21 cellular contexts compared by ENCODE assay signal in the genomic region with DNA sequence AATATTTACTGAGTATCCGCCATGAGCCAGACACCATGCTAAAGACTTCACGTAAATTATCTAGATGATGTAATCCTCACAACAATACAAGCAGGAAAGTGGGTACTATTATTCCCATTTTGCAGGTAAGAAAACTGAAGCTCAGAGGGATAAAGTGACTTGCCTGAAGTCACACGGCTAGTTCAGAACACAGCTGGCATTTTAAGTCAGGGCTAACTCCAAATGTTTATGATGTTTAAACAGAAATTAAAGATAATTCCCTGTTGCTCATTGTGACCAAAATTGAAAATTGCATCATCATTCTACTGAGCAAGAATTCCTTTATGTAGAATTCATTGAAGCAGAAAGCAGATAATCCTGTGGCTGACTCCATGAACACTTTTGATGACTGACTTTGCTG.
DNase-seq lines count a peak whose midpoint lies in the region; ATAC-seq, FAIRE-seq and TF ChIP-seq lines count a peak whose summit lies in the region.
"Had no signal": no experiment of that assay in that cellular context is flagged by ENCODE, and none has a peak within 500 bp of the region (broad histone marks: within the 10 kb centered on the region; RNA-seq: fewer than 3 reads in every experiment).

No MANE protein-coding gene starts in this region.

- H3K4me1 ChIP-seq in HepG2 (ENCODE audit: insufficient read depth, low read length) (no peaks in the 10 kb centered on the region), right lobe of liver (no peaks in the 10 kb centered on the region), Panc1 (ENCODE audit: control insufficient read depth, insufficient read depth, low read length) (no peaks in the 10 kb centered on the region; the same call in 1 of the 2 replicates), fibroblast of lung (ENCODE audit: control insufficient read depth, extremely low read depth, insufficient read depth, low read length) (peaks cover 4% of the 10 kb centered on the region)
- H3K4me1 ChIP-seq: left lung, tibial nerve had no signal

- no peak for TF ChIP-seq CTCF in HepG2 (CRISPR knock-in tag; IDR thresholded peaks at IDR 0.05)
- no peak for TF ChIP-seq CTCF in right lobe of liver (IDR thresholded peaks at IDR 0.05)
- no peak for TF ChIP-seq CTCF in Panc1 (IDR thresholded peaks at IDR 0.05)
- TF ChIP-seq CTCF in fibroblast of lung (conservative IDR thresholded peaks at IDR 0.05 in 1 of 2, IDR thresholded peaks at IDR 0.05 in 1 of 2; ENCODE audit: low read depth in 1 of 2, low read length in 2 of 2), result no peak

- no peaks in the 10 kb centered on the region for H3K27me3 ChIP-seq in HepG2 (ENCODE audit: control insufficient read depth in 1 of 2, insufficient read depth in 2 of 2, low read length in 2 of 2)
- H3K27me3 ChIP-seq in right lobe of liver, result no peaks in the 10 kb centered on the region
- H3K27me3 ChIP-seq in Panc1 (ENCODE audit: control insufficient read depth, insufficient read depth, low read length), result no peaks in the 10 kb centered on the region
- no peaks in the 10 kb centered on the region for H3K27me3 ChIP-seq in fibroblast of lung (ENCODE audit: control insufficient read depth, insufficient read depth, low read length)
- H3K27me3 ChIP-seq: left lung, tibial nerve had no signal

- no peaks in the 10 kb centered on the region for H3K9me3 ChIP-seq in HepG2 (ENCODE audit: low read length)
- no peaks in the 10 kb centered on the region for H3K9me3 ChIP-seq in right lobe of liver
- no peaks in the 10 kb centered on the region for H3K9me3 ChIP-seq in Panc1 (ENCODE audit: control insufficient read depth, insufficient read depth, low read depth, low read length)
- H3K9me3 ChIP-seq in fibroblast of lung (ENCODE audit: control insufficient read depth, insufficient read depth, low read depth, low read length), result no peaks in the 10 kb centered on the region
- H3K9me3 ChIP-seq: A549, left lung, tibial nerve had no signal

- no peaks in the 10 kb centered on the region for H3K79me2 ChIP-seq in HepG2 (ENCODE audit: insufficient read depth, low read length)
- H3K79me2 ChIP-seq in fibroblast of lung (ENCODE audit: control insufficient read depth, insufficient read depth, low read length), result no peaks in the 10 kb centered on the region

- TF ChIP-seq EP300 in HepG2 (IDR thresholded peaks at IDR 0.05; ENCODE audit: low read depth in 2 of 2, low read length in 2 of 2) (no peak), HepG2 (CRISPR knock-in tag; IDR thresholded peaks at IDR 0.05; ENCODE audit: borderline replicate concordance) (no peak)

- TF ChIP-seq POLR2A in HepG2 (IDR thresholded peaks at IDR 0.05; ENCODE audit: insufficient read depth in 1 of 2, low read depth in 2 of 2, low read length in 2 of 2) (no peak), right lobe of liver (IDR thresholded peaks at IDR 0.05) (no peak)

- H3K4me3 ChIP-seq in HepG2 (replicated peaks in 1 of 3; ENCODE audit: insufficient read depth in 1 of 3, low read depth in 2 of 3, low read length in 3 of 3) (no peak overlapping the region), right lobe of liver (no peak overlapping the region), Panc1 (ENCODE audit: low read depth in 2 of 2, low read length in 2 of 2) (no peak overlapping the region), fibroblast of lung (replicated peaks in 1 of 4; ENCODE audit: control extremely low read depth in 1 of 4, insufficient read depth in 1 of 4, low read depth in 3 of 4, low read length in 4 of 4) (no peak overlapping the region)
- H3K4me3 ChIP-seq: A549, left lung, SK-N-MC, skin epidermis, tibial nerve had no signal

- H3K27ac ChIP-seq in HepG2 (ENCODE audit: extremely low read length, insufficient read depth, low read length) (no peak overlapping the region), right lobe of liver (no peak overlapping the region), Panc1 (ENCODE audit: low read length) (peak overlapping the region; percentile 64; the same call in 1 of the 2 replicates), fibroblast of lung (ENCODE audit: insufficient read depth, low read length) (no peak overlapping the region), substantia nigra (ENCODE audit: low read depth, low read length, poor library complexity, severe bottlenecking) (no peak overlapping the region)
- H3K27ac ChIP-seq: left lung, SK-N-MC, skin epidermis, tibial nerve had no signal

- 4% methylated on average over 3 of the region's 3 CpGs for WGBS in HepG2 (ENCODE audit: low lambda C conversion rate)
- WGBS in right lobe of liver (ENCODE audit: insufficient coverage, low coverage, low lambda C conversion rate, missing lambda C conversion rate), result 63% methylated on average over 3 of the region's 3 CpGs

- no peak for ATAC-seq in HepG2
- no peak for ATAC-seq in right lobe of liver
- ATAC-seq in Panc1, result no peak
- ATAC-seq: A549; activated T-cell treated with anti-CD3 and anti-CD28 coated beads, Interleukin-2, amount 50 U/mL, for 72 hours; left lung had no signal

- no TSS peak for BruUV-seq in HepG2 (replicated peaks; lab: Mats Ljungman, UMichigan)
- no TSS peak for BruUV-seq in Panc1 (replicated peaks; lab: Mats Ljungman, UMichigan)

- no peak overlapping the region for H2AFZ ChIP-seq in HepG2 (ENCODE audit: low read length)
- no peak overlapping the region for H2AFZ ChIP-seq in fibroblast of lung (ENCODE audit: low read length)

- in situ Hi-C loops in HepG2 (cut with HindIII; ENCODE audit: extremely low pct_ligation_motif_present, low pct_unique_long_range_greater_than_20kb), result no loop called here
- in situ Hi-C loops in Panc1 (cut with HindIII; ENCODE audit: low pct_unique_long_range_greater_than_20kb, low sequenced_read_pairs), result no loop called here

- FAIRE-seq in HepG2 (lab: Jason Lieb, UNC), result no peak
- FAIRE-seq: A549, HTR-8/SVneo, TTC549 had no signal

- H3K9ac ChIP-seq in HepG2 (ENCODE audit: insufficient read depth, low read depth, low read length), result no peak overlapping the region
- H3K9ac ChIP-seq in fibroblast of lung (ENCODE audit: insufficient read depth, low read length), result no peak overlapping the region

- POLR2A ChIA-PET in HepG2 (lab: Yijun Ruan, JAX) (no interaction called here), Panc1 (lab: Charles Lee) (no interaction called here)

- no peaks in the 10 kb centered on the region for H4K20me1 ChIP-seq in HepG2 (ENCODE audit: insufficient read depth, low read length)
- H4K20me1 ChIP-seq in fibroblast of lung (ENCODE audit: control insufficient read depth, extremely low read depth, insufficient read depth, low read length), result no peaks in the 10 kb centered on the region

- intact Hi-C loops in HepG2 (cut with micrococcal nuclease; ENCODE audit: unreplicated experiment), result no loop called here
- intact Hi-C loops in right lobe of liver (cut with DNase I), result no loop called here
- intact Hi-C loops in Panc1 (cut with micrococcal nuclease; ENCODE audit: unreplicated experiment), result no loop called here

- H3K4me2 ChIP-seq in HepG2 (ENCODE audit: low read depth, low read length) (no peak overlapping the region), fibroblast of lung (ENCODE audit: extremely low read depth, insufficient read depth, low read length) (no peak overlapping the region)
- H3K4me2 ChIP-seq: A549 had no signal

- CTCF ChIA-PET in HepG2 (lab: Yijun Ruan, JAX; ENCODE audit: low intra/inter-chr PET ratio, low total read pairs) (no interaction called here), Panc1 (lab: Charles Lee) (no interaction called here)

- TF ChIP-seq RAD21 in HepG2 (CRISPR knock-in tag; IDR thresholded peaks at IDR 0.05), result no peak

- no peaks in the 10 kb centered on the region for H3K36me3 ChIP-seq in HepG2 (replicated peaks in 1 of 2; ENCODE audit: control insufficient read depth in 1 of 2, insufficient read depth in 2 of 2, low read length in 2 of 2)
- H3K36me3 ChIP-seq in right lobe of liver, result no peaks in the 10 kb centered on the region
- no peaks in the 10 kb centered on the region for H3K36me3 ChIP-seq in Panc1 (ENCODE audit: control insufficient read depth, insufficient read depth, low read length)
- H3K36me3 ChIP-seq in fibroblast of lung (ENCODE audit: control insufficient read depth, insufficient read depth, low read length), result no peaks in the 10 kb centered on the region
- H3K36me3 ChIP-seq: left lung, tibial nerve had no signal

- DNase-seq in HepG2 (ENCODE audit: low spot score), result no peak
- DNase-seq in right lobe of liver, result no peak
- no peak for DNase-seq in Panc1 (ENCODE audit: low read depth, low spot score)
- peak; percentile 62 to 76 for DNase-seq in fibroblast of lung (ENCODE audit: low read depth in 2 of 2)
- no peak for DNase-seq in substantia nigra (lab: John Stamatoyannopoulos, UW)
- DNase-seq in HPDE6-E6E7 (ENCODE audit: extremely low spot score), result no peak
- no peak for DNase-seq in hypothalamus (lab: John Stamatoyannopoulos, UW)
- DNase-seq in DMS79 treated with DMSO at 0.1 percent for 48 hours (lab: John Stamatoyannopoulos, UW), result no peak
- DNase-seq: activated T-cell treated with anti-CD3 and anti-CD28 coated beads, Interleukin-2, amount 50 U/mL, for 72 hours; CD4-positive, alpha-beta memory T cell; EL; GOT3; hippocampal formation; left lung; NCI-H2107 had no signal

TF ChIP-seq in HepG2, 621 proteins besides CTCF, POLR2A, EP300 and RAD21:
- TF ChIP-seq ZNF557 (CRISPR knock-in tag; IDR thresholded peaks at IDR 0.05), result no peak
- peak; percentile 47 for TF ChIP-seq ATF7 (IDR thresholded peaks at IDR 0.05)
- no peak for TF ChIP-seq ATF7 (CRISPR knock-in tag; IDR thresholded peaks at IDR 0.05)
- TF ChIP-seq CEBPB (IDR thresholded peaks at IDR 0.05; ENCODE audit: borderline replicate concordance, low read depth, low read length), result peak; percentile 44; the same call in 1 of the 2 replicates

Comparison
In these comparisons a context has a peak if more than half of its experiments do, and no peak if none do; other contexts are left out.
1. DNase-seq: peak in fibroblast of lung (2 of 2); none in HepG2 (single experiment), right lobe of liver (0 of 3), Panc1 (single experiment), substantia nigra (0 of 49), HPDE6-E6E7 (single experiment), hypothalamus (0 of 51) and DMS79 treated with DMSO at 0.1 percent for 48 hours (single experiment).